In genomic region chr2:29110916-29111315, GRCh38 we compare ENCODE assay signal across 12 cellular contexts. TPM values are rescaled to one million over a fixed set of nuclear protein-coding genes. Genes with fewer than 3 reads are reported as not detected.
DNase-seq lines count a peak whose midpoint lies in the region; ATAC-seq and TF ChIP-seq lines count a peak whose summit lies in the region.
"Had no signal": no experiment of that assay in that cellular context is flagged by ENCODE, and none has a peak within 500 bp of the region (broad histone marks: within the 10 kb centered on the region; RNA-seq: fewer than 3 reads in every experiment).

No MANE protein-coding gene starts in this region.

- H3K4me1 ChIP-seq in Loucy (ENCODE audit: insufficient read depth, low read length, poor library complexity, severe bottlenecking) (peaks cover under 1% of the 10 kb centered on the region), SJCRH30 (peaks cover 28% of the 10 kb centered on the region)

- H4K20me1 ChIP-seq in Loucy (ENCODE audit: insufficient read depth, low read length, poor library complexity, severe bottlenecking): no peaks in the 10 kb centered on the region

- DNase-seq in DMS79 treated with DMSO at 0.1 percent for 48 hours (lab: John Stamatoyannopoulos, UW): peak; percentile 14
- no peak for DNase-seq in DMS79 (lab: John Stamatoyannopoulos, UW)
- DNase-seq in kidney tubule cell (ENCODE audit: low spot score): peak; percentile 75
- no peak for DNase-seq in H4 (ENCODE audit: low spot score)
- no peak for DNase-seq in SJCRH30
- no peak for DNase-seq in middle frontal gyrus (ENCODE audit: extremely low spot score, low spot score)
- DNase-seq: 8988T; activated CD8-positive, alpha-beta memory T cell treated with anti-CD3 and anti-CD28 coated beads, Interleukin-2, amount 50 U/mL, for 48 hours; NCI-H146 had no signal

- no peaks in the 10 kb centered on the region for H3K9me2 ChIP-seq in Loucy (replicated peaks; ENCODE audit: low read depth, low read length)

- peak; percentile 61 for ATAC-seq in GM21786 (IDR thresholded peaks at IDR 0.05; ENCODE audit: unreplicated experiment)

- H3K79me2 ChIP-seq in Loucy (ENCODE audit: insufficient read depth, low read length): no peaks in the 10 kb centered on the region

- H2AFZ ChIP-seq in Loucy (ENCODE audit: low read length): 0 out of 2 replicates have a peak overlapping the region, but pooled peaks have one; percentile 11

- no peak overlapping the region for H3K9ac ChIP-seq in Loucy (ENCODE audit: low read depth, low read length, poor library complexity, severe bottlenecking)

- H3K4me3 ChIP-seq in Loucy (ENCODE audit: low read length, poor library complexity, severe bottlenecking): no peak overlapping the region
- H3K4me3 ChIP-seq in SJCRH30: no peak overlapping the region
- H3K4me3 ChIP-seq: thoracic aorta had no signal

- H3K4me2 ChIP-seq in Loucy (ENCODE audit: low read depth, low read length, poor library complexity, severe bottlenecking): no peak overlapping the region

- H3K36me3 ChIP-seq in Loucy (ENCODE audit: insufficient read depth, low read length) (no peaks in the 10 kb centered on the region), SJCRH30 (no peaks in the 10 kb centered on the region)
- H3K36me3 ChIP-seq: thoracic aorta had no signal

- TF ChIP-seq CTCF in Loucy (conservative IDR thresholded peaks at IDR 0.05; ENCODE audit: low read length): no peak

- H3K27ac ChIP-seq in SJCRH30: no peak overlapping the region
- H3K27ac ChIP-seq: thoracic aorta had no signal

- H3K9me3 ChIP-seq in Loucy (ENCODE audit: insufficient read depth, low read depth, low read length) (no peaks in the 10 kb centered on the region), SJCRH30 (replicated peaks) (no peaks in the 10 kb centered on the region)
- H3K9me3 ChIP-seq: thoracic aorta had no signal

- H3F3A ChIP-seq in Loucy (ENCODE audit: low read depth): no peaks in the 10 kb centered on the region

- H3K27me3 ChIP-seq in Loucy (ENCODE audit: insufficient read depth, low read length, poor library complexity, severe bottlenecking) (peaks cover 7% of the 10 kb centered on the region), SJCRH30 (no peaks in the 10 kb centered on the region)

RNA-seq across cellular contexts. Expression of gene CLIP4, which starts 4.3 kb away (rescaled TPM):
- 14.1 and 21.1 TPM in 2 replicates for total RNA-seq in H4 (2014; rRNA removed; shearing (Covaris generic))
- total RNA-seq in SJCRH30 (2014; rRNA removed; shearing (Covaris generic)): 17.6 and 19.6 TPM in 2 replicates

RNA-seq across cellular contexts. Expression of gene PCARE, which starts 36.6 kb away (rescaled TPM):
- not detected in 2 replicates for total RNA-seq in H4 (2014; rRNA removed; shearing (Covaris generic))
- total RNA-seq in SJCRH30 (2014; rRNA removed; shearing (Covaris generic)): 0.02 TPM in 1 of 2 replicates, not detected in the other
- total RNA-seq: thoracic aorta had no signal

Comparison
In these comparisons a context has a peak if more than half of its experiments do, and no peak if none do; other contexts are left out.
1. DNase-seq: peak in DMS79 treated with DMSO at 0.1 percent for 48 hours (single experiment) and kidney tubule cell (single experiment); none in DMS79 (single experiment), H4 (single experiment), SJCRH30 (0 of 2) and middle frontal gyrus (single experiment).